19 cellular contexts compared by ENCODE assay signal in genomic region chr3:189515916-189516531, GRCh38.
A peak's percentile ranks its signal among the peaks of the same experiment; 100 is the strongest.
DNase-seq lines count a peak whose midpoint lies in the region; ATAC-seq, FAIRE-seq and TF ChIP-seq lines count a peak whose summit lies in the region.
"Had no signal": no experiment of that assay in that cellular context is flagged by ENCODE, and none has a peak within 500 bp of the region (broad histone marks: within the 10 kb centered on the region; RNA-seq: fewer than 3 reads in every experiment).

No MANE protein-coding gene starts in this region.

- TF ChIP-seq CTCF in AG04449 (IDR thresholded peaks at IDR 0.05; ENCODE audit: insufficient read depth, low read length, missing control alignments) (no peak), osteoblast (IDR thresholded peaks at IDR 0.05; ENCODE audit: extremely low read depth, low read depth, low read length) (no peak)

- H3K36me3 ChIP-seq in adipocyte (ENCODE audit: control insufficient read depth, insufficient read depth, low read length, severe bottlenecking) (no peaks in the 10 kb centered on the region), osteoblast (ENCODE audit: insufficient read depth, low read length) (no peaks in the 10 kb centered on the region)
- H3K36me3 ChIP-seq: Peyer's patch had no signal

- H3K9ac ChIP-seq in adipocyte (ENCODE audit: low read length) = no peak overlapping the region
- H3K9ac ChIP-seq: KMS-11 had no signal

- H3K27me3 ChIP-seq in adipocyte (replicated peaks; ENCODE audit: control insufficient read depth, insufficient read depth, low read length) (no peaks in the 10 kb centered on the region), osteoblast (ENCODE audit: insufficient read depth, low read length) (no peaks in the 10 kb centered on the region)
- H3K27me3 ChIP-seq: Peyer's patch had no signal

- no peak overlapping the region for H3K27ac Mint-ChIP-seq in T-cell

- DNase-seq in AG04449 (ENCODE audit: low read depth, low spot score) (peak; percentile 10), GM19239 (ENCODE audit: insufficient read length, low spot score) (no peak), adipocyte (ENCODE audit: low read depth) (peak; percentile 26), osteoblast (ENCODE audit: insufficient read length, low spot score, missing footprints) (peak; percentile 72), T-cell (no peak)
- DNase-seq: DMS 273 treated with DMSO at 0.1 percent for 48 hours, GDM1, NCI-H1048, NCI-H1436 treated with DMSO at 0.1 percent for 48 hours, NCI-H2081 treated with DMSO at 0.1 percent for 48 hours, NCI-H510A treated with DMSO at 0.1 percent for 48 hours, Peyer's patch had no signal

- H4K20me1 ChIP-seq in osteoblast (ENCODE audit: insufficient read depth, low read length) = no peaks in the 10 kb centered on the region

- FAIRE-seq in GM19239 (lab: Jason Lieb, UNC) = peak; percentile 55
- FAIRE-seq: A549, H54 had no signal

- CTCF ChIA-PET in AG04449 (lab: Yijun Ruan, JAX) (no interaction called here), T-cell (lab: Charles Lee) (no interaction called here)

- H3K27me3 Mint-ChIP-seq in T-cell = no peaks in the 10 kb centered on the region

- H3K9me3 Mint-ChIP-seq in T-cell = peaks cover 14 to 21% (median 18%) of the 10 kb centered on the region in 3 donors

- no peak overlapping the region for H3K4me3 Mint-ChIP-seq in T-cell

- H3K36me3 Mint-ChIP-seq in T-cell = peaks cover 9% of the 10 kb centered on the region

- H3K4me1 ChIP-seq in adipocyte (ENCODE audit: control insufficient read depth, insufficient read depth, low read length) (no peaks in the 10 kb centered on the region), osteoblast (ENCODE audit: insufficient read depth, low read length) (no peaks in the 10 kb centered on the region)

- no peak overlapping the region for H3K4me2 ChIP-seq in osteoblast (ENCODE audit: insufficient read depth, low read length)
- H3K4me2 ChIP-seq: A549, KMS-11 had no signal

- H3K4me3 ChIP-seq in AG04449 (ENCODE audit: low read depth, low read length) (no peak overlapping the region), adipocyte (ENCODE audit: low read length) (no peak overlapping the region), osteoblast (ENCODE audit: insufficient read depth, low read length) (no peak overlapping the region)
- H3K4me3 ChIP-seq: A549, Peyer's patch had no signal

- H3K27ac ChIP-seq in osteoblast (ENCODE audit: low read depth, low read length) = no peak overlapping the region
- H3K27ac ChIP-seq: A549, C4-2B, KMS-11, Peyer's patch had no signal

- POLR2A ChIA-PET in AG04449 (lab: Yijun Ruan, JAX) = no interaction called here
- POLR2A ChIA-PET in T-cell (lab: Charles Lee) = no interaction called here

- H3K4me1 Mint-ChIP-seq in T-cell = peaks cover 0 to 5% (median 1%) of the 10 kb centered on the region in 3 donors

- ATAC-seq in T-cell (replicated peaks in 1 of 4) (no peak), HG03378 (IDR thresholded peaks at IDR 0.05; ENCODE audit: unreplicated experiment) (no peak), HG02981 (IDR thresholded peaks at IDR 0.05; ENCODE audit: unreplicated experiment) (no peak)
- ATAC-seq: A549, Right ventricle myocardium inferior had no signal

- H3K79me2 ChIP-seq in osteoblast (ENCODE audit: insufficient read depth, low read length) = no peaks in the 10 kb centered on the region

- H2AFZ ChIP-seq in osteoblast (ENCODE audit: low read length) = peak overlapping the region; percentile 48

- peaks cover 17% of the 10 kb centered on the region for H3K9me3 ChIP-seq in adipocyte (ENCODE audit: control insufficient read depth, low read length)
- no peaks in the 10 kb centered on the region for H3K9me3 ChIP-seq in osteoblast (ENCODE audit: low read depth, low read length)

Comparison
In these comparisons a context has a peak if more than half of its experiments do, and no peak if none do; other contexts are left out.
1. DNase-seq: peak in AG04449 (single experiment), adipocyte (single experiment) and osteoblast (single experiment); none in GM19239 (single experiment) and T-cell (0 of 34).